ENCODE assay signal across 21 cellular contexts in the genomic region with DNA sequence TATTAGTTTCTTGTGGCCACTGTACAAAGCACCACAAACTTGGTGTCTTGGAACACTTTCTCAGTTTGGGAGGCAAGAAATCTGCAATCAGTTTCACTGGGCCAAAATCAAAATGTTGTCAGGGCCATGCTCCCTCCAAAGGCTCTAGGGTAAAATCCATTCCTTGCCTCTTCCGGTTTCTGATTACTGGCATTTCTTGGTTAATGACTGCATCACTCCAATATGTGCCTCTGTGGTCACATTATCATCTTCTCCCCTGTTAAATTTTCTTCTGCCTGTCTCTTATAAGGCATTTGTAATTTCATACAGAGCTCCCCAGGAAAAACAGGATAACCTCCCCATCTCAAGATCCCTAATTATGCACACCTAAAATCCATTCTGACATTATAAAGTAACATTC.
"Had no signal": no experiment of that assay in that cellular context is flagged by ENCODE, and none has a peak within 500 bp of the region (broad histone marks: within the 10 kb centered on the region; RNA-seq: fewer than 3 reads in every experiment).

No MANE protein-coding gene starts in this region.

- H3K9me3 ChIP-seq: colonic mucosa, esophagus squamous epithelium, psoas muscle, right lobe of liver, stomach had no signal

- H3K9me3 Mint-ChIP-seq: naive thymus-derived CD8-positive, alpha-beta T cell had no signal

- H3K79me2 ChIP-seq: parathyroid adenoma had no signal

- H3K4me1 ChIP-seq: colonic mucosa, parathyroid adenoma, right lobe of liver had no signal

- H3K36me3 Mint-ChIP-seq: naive thymus-derived CD8-positive, alpha-beta T cell; neural progenitor cell had no signal

- H3K27me3 ChIP-seq: colonic mucosa, neural progenitor cell, right lobe of liver had no signal

- H3K36me3 ChIP-seq: colonic mucosa, esophagus squamous epithelium, neural progenitor cell, right lobe of liver, stomach had no signal

- DNase-seq: colonic mucosa; dermis blood vessel endothelial cell; esophagus squamous epithelium; foreskin fibroblast; kidney; left cardiac atrium; left ventricle myocardium superior; mesendoderm; naive thymus-derived CD8-positive, alpha-beta T cell; occipital lobe; psoas muscle; retina; right lobe of liver; stimulated activated CD4-positive, alpha-beta T cell treated with anti-CD3 and anti-CD28 coated beads, Interleukin-12 subunit alpha, Interleukin-12 subunit beta, amount 100 ng/mL, for 4 hours; stimulated activated naive CD4-positive, alpha-beta T cell; stomach; substantia nigra; trophoblast cell had no signal

- H3K4me3 ChIP-seq: colonic mucosa, esophagus squamous epithelium, lung, stomach had no signal

- H3K27ac ChIP-seq: colonic mucosa, esophagus squamous epithelium, neural progenitor cell, parathyroid adenoma, right lobe of liver, stomach had no signal

- ATAC-seq: left cardiac atrium; left ventricle myocardium superior; naive thymus-derived CD8-positive, alpha-beta T cell; psoas muscle; right lobe of liver had no signal
